27 cellular contexts compared by ENCODE assay signal in the genomic region with DNA sequence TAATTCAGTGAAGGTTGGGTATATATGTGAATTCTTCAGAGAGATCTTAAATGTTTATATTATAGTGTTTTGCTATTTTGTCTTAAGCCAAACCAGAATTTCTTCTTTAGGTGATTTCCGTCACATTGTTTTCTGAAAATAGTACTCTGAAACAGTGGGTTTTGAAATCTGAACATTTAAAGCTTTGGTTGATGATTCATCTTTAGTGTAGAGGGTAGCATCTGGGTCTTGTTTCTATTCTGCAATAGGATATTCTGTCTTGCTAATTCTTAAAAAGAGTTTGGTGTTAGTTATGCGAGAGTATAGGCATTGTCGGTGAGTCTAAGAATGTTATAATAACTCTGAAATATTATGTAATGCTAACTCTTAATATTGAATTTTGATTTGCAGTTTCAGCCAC.
A peak's percentile ranks its signal among the peaks of the same experiment; 100 is the strongest.
DNase-seq lines count a peak whose midpoint lies in the region; ATAC-seq and TF ChIP-seq lines count a peak whose summit lies in the region.
"Had no signal": no experiment of that assay in that cellular context is flagged by ENCODE, and none has a peak within 500 bp of the region (broad histone marks: within the 10 kb centered on the region; RNA-seq: fewer than 3 reads in every experiment).

No MANE protein-coding gene starts in this region.

- H3K9me2 ChIP-seq in PC-9 (ENCODE audit: insufficient read depth), result no peaks in the 10 kb centered on the region

- H3K4me3 ChIP-seq in PC-9 (no peak overlapping the region), epithelial cell of esophagus (ENCODE audit: low read length) (no peak overlapping the region), left ventricle myocardium inferior (no peak overlapping the region)
- H3K4me3 ChIP-seq: GM23248, SJCRH30 had no signal

- intact Hi-C loops in PC-9 (cut with micrococcal nuclease; ENCODE audit: unreplicated experiment), result no loop called here
- intact Hi-C loops in left ventricle myocardium inferior (cut with micrococcal nuclease), result no loop called here

- H3K4me1 ChIP-seq in PC-9 (replicated peaks; ENCODE audit: insufficient read depth), result peaks cover 12% of the 10 kb centered on the region; the same call in 1 of the 2 replicates
- H3K4me1 ChIP-seq in left ventricle myocardium inferior, result peaks cover 5% of the 10 kb centered on the region
- H3K4me1 ChIP-seq: SJCRH30 had no signal

- no peaks in the 10 kb centered on the region for H3K79me2 ChIP-seq in PC-9 (ENCODE audit: low read depth)

- DNase-seq in LHCN-M2 (ENCODE audit: low read depth) (peak; percentile 20), PC-9 (no peak), epithelial cell of esophagus (ENCODE audit: low read depth) (peak; percentile 39), left ventricle myocardium inferior (no peak), UCSD-AML1 (lab: John Stamatoyannopoulos, UW; ENCODE audit: unreplicated experiment) (no peak)
- DNase-seq: C1 segment of cervical spinal cord; CD4-positive, alpha-beta memory T cell; COR-L47; DMS53; GM23248; H7; KBM-7; MM.1S; NCI-H1092 treated with DMSO at 0.1 percent for 48 hours; NCI-H1436; NCI-H187; NCI-H2081 treated with DMSO at 0.1 percent for 48 hours; NCI-H2171; NCI-H226; NCI-H510A; NCI-H69; OCI-M1; SJCRH30 had no signal

- no peak for ATAC-seq in HG02884 (IDR thresholded peaks at IDR 0.05; ENCODE audit: unreplicated experiment)
- ATAC-seq in HG02870 (IDR thresholded peaks at IDR 0.05; ENCODE audit: unreplicated experiment), result no peak
- ATAC-seq: Right ventricle myocardium inferior, SK-N-SH treated with all-trans-retinoic acid at 6 μM for 48 hours had no signal

- no peaks in the 10 kb centered on the region for H3K27me3 ChIP-seq in PC-9 (ENCODE audit: insufficient read depth, low read depth)
- no peaks in the 10 kb centered on the region for H3K27me3 ChIP-seq in left ventricle myocardium inferior (ENCODE audit: low read depth)
- H3K27me3 ChIP-seq: SJCRH30 had no signal

- POLR2A ChIA-PET in PC-9 (lab: Charles Lee; ENCODE audit: unreplicated experiment), result no interaction called here

- no peaks in the 10 kb centered on the region for H3F3A ChIP-seq in PC-9 (ENCODE audit: insufficient read depth, low read depth)

- no peaks in the 10 kb centered on the region for H4K20me1 ChIP-seq in PC-9 (ENCODE audit: insufficient read depth)

- 0 out of 2 replicates have a peak overlapping the region, but pooled peaks have one; percentile 39 for H3K27ac ChIP-seq in PC-9
- H3K27ac ChIP-seq in left ventricle myocardium inferior (replicated peaks), result no peak overlapping the region
- H3K27ac ChIP-seq: GM23248, SJCRH30 had no signal

- peak overlapping the region; percentile 34 for H3K4me2 ChIP-seq in PC-9

- TF ChIP-seq CTCF in PC-9 (conservative IDR thresholded peaks at IDR 0.05) (no peak), epithelial cell of esophagus (IDR thresholded peaks at IDR 0.05; ENCODE audit: insufficient read depth, low read depth, low read length, missing control alignments) (no peak), left ventricle myocardium inferior (IDR thresholded peaks at IDR 0.05; ENCODE audit: borderline replicate concordance) (no peak)

- H3K36me3 ChIP-seq in PC-9 (ENCODE audit: low read depth) (no peaks in the 10 kb centered on the region), left ventricle myocardium inferior (peaks cover 4% of the 10 kb centered on the region)

- CTCF ChIA-PET in PC-9 (lab: Charles Lee), result no interaction called here

- no peak overlapping the region for H2AFZ ChIP-seq in PC-9
- H2AFZ ChIP-seq: GM23248 had no signal

- BruUV-seq in PC-9 (replicated peaks; lab: Mats Ljungman, UMichigan), result no TSS peak

- H3K9me3 ChIP-seq in PC-9 (ENCODE audit: insufficient read depth, low read depth) (no peaks in the 10 kb centered on the region), left ventricle myocardium inferior (replicated peaks) (no peaks in the 10 kb centered on the region)
- H3K9me3 ChIP-seq: SJCRH30 had no signal

Comparison
In these comparisons a context has a peak if more than half of its experiments do, and no peak if none do; other contexts are left out.
1. DNase-seq: peak in LHCN-M2 (single experiment) and epithelial cell of esophagus (single experiment); none in PC-9 (0 of 2), left ventricle myocardium inferior (single experiment) and UCSD-AML1 (single experiment).